In genomic region chr9:122780026-122780425, GRCh38 we compare ENCODE assay signal across 24 cellular contexts. TPM values are rescaled to one million over a fixed set of nuclear protein-coding genes. Genes with fewer than 3 reads are reported as not detected.
"Had no signal": no experiment of that assay in that cellular context is flagged by ENCODE, and none has a peak within 500 bp of the region (broad histone marks: within the 10 kb centered on the region; RNA-seq: fewer than 3 reads in every experiment).

No MANE protein-coding gene starts in this region.

- H3K36me3 ChIP-seq: esophagus muscularis mucosa, gastrocnemius medialis, heart right ventricle, neutrophil, uterus had no signal

- H3K4me1 Mint-ChIP-seq: naive thymus-derived CD8-positive, alpha-beta T cell had no signal

- H3K36me3 Mint-ChIP-seq: naive thymus-derived CD8-positive, alpha-beta T cell; type B pancreatic cell had no signal

- H3K27ac Mint-ChIP-seq: dendritic cell treated with granulocyte-macrophage colony-stimulating factor and Interleukin-4, amounts not matched to agents 40 ng/mL and 50 ng/mL, for 4 days; effector memory CD8-positive, alpha-beta T cell; naive thymus-derived CD8-positive, alpha-beta T cell; type B pancreatic cell had no signal

- DNase-seq: effector memory CD8-positive, alpha-beta T cell; gastrocnemius medialis; heart right ventricle; hypothalamus; left colon; left ventricle myocardium superior; naive thymus-derived CD8-positive, alpha-beta T cell; posterior cingulate gyrus; right cardiac atrium; small intestine; stimulated activated CD4-positive, alpha-beta T cell treated with anti-CD3 and anti-CD28 coated beads, Interleukin-12 subunit alpha, Interleukin-12 subunit beta, amount 100 ng/mL, for 4 hours; stimulated activated naive CD4-positive, alpha-beta T cell treated with Interleukin-2 at 50 U/mL for 16 hours; uterus had no signal

- H3K4me3 ChIP-seq: esophagus muscularis mucosa, gastrocnemius medialis, heart right ventricle, lung, uterus had no signal

- H3K27ac ChIP-seq: epithelial cell of prostate, esophagus muscularis mucosa, gastrocnemius medialis, heart right ventricle, neutrophil, uterus had no signal

- H3K4me1 ChIP-seq: esophagus muscularis mucosa, gastrocnemius medialis, heart right ventricle, uterus had no signal

- H3K9me3 Mint-ChIP-seq: dendritic cell treated with granulocyte-macrophage colony-stimulating factor and Interleukin-4, amounts not matched to agents 40 ng/mL and 50 ng/mL, for 4 days; effector memory CD8-positive, alpha-beta T cell; naive thymus-derived CD8-positive, alpha-beta T cell; type B pancreatic cell had no signal

- H3K4me3 Mint-ChIP-seq: dendritic cell treated with granulocyte-macrophage colony-stimulating factor and Interleukin-4, amounts not matched to agents 40 ng/mL and 50 ng/mL, for 4 days; effector memory CD8-positive, alpha-beta T cell; naive thymus-derived CD8-positive, alpha-beta T cell; type B pancreatic cell had no signal

- H3K27me3 Mint-ChIP-seq: dendritic cell treated with granulocyte-macrophage colony-stimulating factor and Interleukin-4, amounts not matched to agents 40 ng/mL and 50 ng/mL, for 4 days had no signal

- H3K9me3 ChIP-seq: esophagus muscularis mucosa, gastrocnemius medialis, heart right ventricle, neutrophil, uterus had no signal

- H3K27me3 ChIP-seq: esophagus muscularis mucosa, gastrocnemius medialis, heart right ventricle, neutrophil, uterus had no signal

- ATAC-seq: effector memory CD8-positive, alpha-beta T cell; gastrocnemius medialis; heart right ventricle; left colon; left ventricle myocardium superior; naive thymus-derived CD8-positive, alpha-beta T cell; right cardiac atrium had no signal

RNA-seq across cellular contexts. Expression of gene OR5C1, which starts 8.7 kb away (rescaled TPM):
- total RNA-seq: esophagus muscularis mucosa; fibroblast of villous mesenchyme; gastrocnemius medialis; heart right ventricle; left colon; left ventricle myocardium superior; lung; mesenteric fat pad; mononuclear cell; naive thymus-derived CD8-positive, alpha-beta T cell; osteocyte; pulmonary artery endothelial cell; right cardiac atrium; uterus had no signal

RNA-seq across cellular contexts. Expression of gene OR1K1, which starts 19.9 kb away (rescaled TPM):
- total RNA-seq: esophagus muscularis mucosa; fibroblast of villous mesenchyme; gastrocnemius medialis; heart right ventricle; left colon; left ventricle myocardium superior; lung; mesenteric fat pad; mononuclear cell; naive thymus-derived CD8-positive, alpha-beta T cell; osteocyte; pulmonary artery endothelial cell; right cardiac atrium; uterus had no signal

RNA-seq across cellular contexts. Expression of gene OR1L6, which starts 37.9 kb away (rescaled TPM):
- total RNA-seq: esophagus muscularis mucosa; fibroblast of villous mesenchyme; gastrocnemius medialis; heart right ventricle; left colon; left ventricle myocardium superior; lung; mesenteric fat pad; mononuclear cell; naive thymus-derived CD8-positive, alpha-beta T cell; osteocyte; pulmonary artery endothelial cell; right cardiac atrium; uterus had no signal

RNA-seq across cellular contexts. Expression of gene OR1L4, which starts 56.2 kb away (rescaled TPM):
- total RNA-seq: esophagus muscularis mucosa; fibroblast of villous mesenchyme; gastrocnemius medialis; heart right ventricle; left colon; left ventricle myocardium superior; lung; mesenteric fat pad; mononuclear cell; naive thymus-derived CD8-positive, alpha-beta T cell; osteocyte; pulmonary artery endothelial cell; right cardiac atrium; uterus had no signal
